In genomic region chr12:34190054-34190453, GRCh38 we compare ENCODE assay signal across 31 cellular contexts.
"Had no signal": no experiment of that assay in that cellular context is flagged by ENCODE, and none has a peak within 500 bp of the region (broad histone marks: within the 10 kb centered on the region; RNA-seq: fewer than 3 reads in every experiment).

No MANE protein-coding gene starts in this region.

- H3K27ac ChIP-seq: ascending aorta, cardiac muscle cell, VCaP had no signal

- H3K4me3 ChIP-seq: ascending aorta, cardiac muscle cell had no signal

- H3K36me3 Mint-ChIP-seq: activated naive CD8-positive, alpha-beta T cell treated with anti-CD3 and anti-CD28 coated beads, Interleukin-2, amount 10 ng/mL, durations not matched to agents 7 days and 5 days; T-cell had no signal

- DNase-seq: activated B cell treated with CpG ODN at 0.5 μM for 24 hours; activated CD4-positive, alpha-beta T cell treated with anti-CD3 and anti-CD28 coated beads for 4 hours; activated CD4-positive, CD25-positive, alpha-beta regulatory T cell treated with anti-CD3 and anti-CD28 coated beads, Interleukin-2, amount 50 U/mL, for 72 hours; activated CD8-positive, alpha-beta T cell treated with anti-CD3 and anti-CD28 coated beads for 36 hours; activated effector memory CD4-positive, alpha-beta T cell treated with anti-CD3 and anti-CD28 coated beads, Interleukin-2, amount 50 U/mL, for 16 hours; activated naive CD4-positive, alpha-beta T cell; activated naive CD4-positive, alpha-beta T cell treated with anti-CD3 and anti-CD28 coated beads, Interleukin-2, amount 50 U/mL, for 16 hours; activated naive CD8-positive, alpha-beta T cell treated with anti-CD3 and anti-CD28 coated beads, Interleukin-2, amount 10 ng/mL, durations not matched to agents 7 days and 5 days; activated T-cell treated with anti-CD3 and anti-CD28 coated beads, Interleukin-2, amount 50 U/mL, for 1 hour; activated T-cell treated with anti-CD3 and anti-CD28 coated beads, Interleukin-2, amount 50 U/mL, for 72 hours; amygdala; NCI-H1105; NCI-H1417 treated with DMSO at 0.1 percent for 48 hours; NCI-H1930; NCI-H2081 treated with DMSO at 0.1 percent for 48 hours; NCI-H226; NCI-H446 treated with DMSO at 0.1 percent for 48 hours; NCI-H524; NCI-H69; NCI-H82; SHP77 treated with DMSO at 0.1 percent for 48 hours; T-cell; T-helper 2 cell; T-helper 9 cell had no signal

- ATAC-seq: activated CD8-positive, alpha-beta T cell treated with anti-CD3 and anti-CD28 coated beads for 36 hours; activated T-cell treated with anti-CD3 and anti-CD28 coated beads, Interleukin-2, amount 50 U/mL, for 72 hours; activated T-helper 17 cell treated with anti-CD3 and anti-CD28 coated beads, Interleukin-2, amount 50 U/mL, for 72 hours; Panc1; SK-N-SH treated with all-trans-retinoic acid at 6 μM for 48 hours; T-cell had no signal

- H3K9me3 ChIP-seq: ascending aorta had no signal

- H3K27ac Mint-ChIP-seq: activated CD8-positive, alpha-beta T cell treated with anti-CD3 and anti-CD28 coated beads for 36 hours; activated naive CD8-positive, alpha-beta T cell treated with anti-CD3 and anti-CD28 coated beads, Interleukin-2, amount 10 ng/mL, durations not matched to agents 7 days and 5 days; activated T-cell treated with anti-CD3 and anti-CD28 coated beads, Interleukin-2, amount 50 U/mL, for 72 hours; activated T-helper 17 cell treated with anti-CD3 and anti-CD28 coated beads, Interleukin-2, amount 50 U/mL, for 72 hours; T-cell had no signal

- H3K4me1 ChIP-seq: ascending aorta had no signal

- H3K4me1 Mint-ChIP-seq: activated naive CD8-positive, alpha-beta T cell treated with anti-CD3 and anti-CD28 coated beads, Interleukin-2, amount 10 ng/mL, durations not matched to agents 7 days and 5 days; activated T-helper 17 cell treated with anti-CD3 and anti-CD28 coated beads, Interleukin-2, amount 50 U/mL, for 72 hours; central memory CD8-positive, alpha-beta T cell had no signal

- H3K36me3 ChIP-seq: ascending aorta, cardiac muscle cell had no signal

- H3K27me3 ChIP-seq: ascending aorta, cardiac muscle cell had no signal

- H3K4me3 Mint-ChIP-seq: activated B cell treated with CpG ODN at 0.5 μM for 24 hours; activated CD8-positive, alpha-beta T cell treated with anti-CD3 and anti-CD28 coated beads for 36 hours; activated naive CD8-positive, alpha-beta T cell treated with anti-CD3 and anti-CD28 coated beads, Interleukin-2, amount 10 ng/mL, durations not matched to agents 7 days and 5 days; activated T-cell treated with anti-CD3 and anti-CD28 coated beads, Interleukin-2, amount 50 U/mL, for 72 hours; activated T-helper 17 cell treated with anti-CD3 and anti-CD28 coated beads, Interleukin-2, amount 50 U/mL, for 72 hours; central memory CD8-positive, alpha-beta T cell; T-cell had no signal

- H3K9me3 Mint-ChIP-seq: activated B cell treated with CpG ODN at 0.5 μM for 24 hours; activated CD8-positive, alpha-beta T cell treated with anti-CD3 and anti-CD28 coated beads for 36 hours; activated naive CD8-positive, alpha-beta T cell treated with anti-CD3 and anti-CD28 coated beads, Interleukin-2, amount 10 ng/mL, durations not matched to agents 7 days and 5 days; activated T-cell treated with anti-CD3 and anti-CD28 coated beads, Interleukin-2, amount 50 U/mL, for 72 hours; activated T-helper 17 cell treated with anti-CD3 and anti-CD28 coated beads, Interleukin-2, amount 50 U/mL, for 72 hours; central memory CD8-positive, alpha-beta T cell; T-cell had no signal
